ENCODE assay signal across 23 cellular contexts in genomic region chr4:177879851-177880250, GRCh38.
A peak's percentile ranks its signal among the peaks of the same experiment; 100 is the strongest.
DNase-seq lines count a peak whose midpoint lies in the region; ATAC-seq and TF ChIP-seq lines count a peak whose summit lies in the region.
"Had no signal": no experiment of that assay in that cellular context is flagged by ENCODE, and none has a peak within 500 bp of the region (broad histone marks: within the 10 kb centered on the region; RNA-seq: fewer than 3 reads in every experiment).

No MANE protein-coding gene starts in this region.

- no peaks in the 10 kb centered on the region for H3K27me3 Mint-ChIP-seq in activated CD8-positive, alpha-beta T cell treated with anti-CD3 and anti-CD28 coated beads for 36 hours
- H3K27me3 Mint-ChIP-seq in activated CD8-positive, alpha-beta T cell treated with anti-CD3 and anti-CD28 coated beads, Interleukin-2, amount 10 ng/mL, durations not matched to agents 7 days and 5 days (ENCODE audit: low read depth) = no peaks in the 10 kb centered on the region
- H3K27me3 Mint-ChIP-seq: activated CD4-positive, alpha-beta T cell treated with anti-CD3 and anti-CD28 coated beads, Interleukin-2, amount 10 ng/mL, durations not matched to agents 7 days and 5 days; activated T-cell treated with anti-CD3 and anti-CD28 coated beads, Interleukin-2, amount 50 U/mL, for 24 hours; effector memory CD8-positive, alpha-beta T cell; memory B cell had no signal

- 55 to 78% methylated on average over 3 of the region's 3 CpGs for WGBS in sigmoid colon, 2 donors

- no peak for TF ChIP-seq POLR2A in sigmoid colon (IDR thresholded peaks at IDR 0.05)

- H3K27ac Mint-ChIP-seq in activated CD8-positive, alpha-beta T cell treated with anti-CD3 and anti-CD28 coated beads for 36 hours = no peak overlapping the region
- no peak overlapping the region for H3K27ac Mint-ChIP-seq in activated CD8-positive, alpha-beta T cell treated with anti-CD3 and anti-CD28 coated beads, Interleukin-2, amount 10 ng/mL, durations not matched to agents 7 days and 5 days
- H3K27ac Mint-ChIP-seq: activated CD4-positive, alpha-beta T cell treated with anti-CD3 and anti-CD28 coated beads, Interleukin-2, amount 10 ng/mL, durations not matched to agents 7 days and 5 days; activated T-cell treated with anti-CD3 and anti-CD28 coated beads, Interleukin-2, amount 50 U/mL, for 24 hours; effector memory CD8-positive, alpha-beta T cell; memory B cell had no signal

- H3K4me3 ChIP-seq in Loucy (ENCODE audit: low read length, poor library complexity, severe bottlenecking) = no peak overlapping the region
- H3K4me3 ChIP-seq in RWPE2 (ENCODE audit: severe bottlenecking) = no peak overlapping the region
- H3K4me3 ChIP-seq in sigmoid colon = no peak overlapping the region
- H3K4me3 ChIP-seq: cardiac muscle cell, Peyer's patch, right lobe of liver, thoracic aorta had no signal

- no peak overlapping the region for H2AFZ ChIP-seq in Loucy (ENCODE audit: low read length)

- intact Hi-C loops in activated CD8-positive, alpha-beta T cell treated with anti-CD3 and anti-CD28 coated beads for 36 hours (cut with micrococcal nuclease) = no loop called here
- intact Hi-C loops in sigmoid colon (cut with DNase I) = no loop called here

- no peak for TF ChIP-seq EP300 in sigmoid colon (IDR thresholded peaks at IDR 0.05)

- no peak overlapping the region for H3K4me3 Mint-ChIP-seq in activated CD8-positive, alpha-beta T cell treated with anti-CD3 and anti-CD28 coated beads for 36 hours
- H3K4me3 Mint-ChIP-seq in activated CD8-positive, alpha-beta T cell treated with anti-CD3 and anti-CD28 coated beads, Interleukin-2, amount 10 ng/mL, durations not matched to agents 7 days and 5 days = no peak overlapping the region
- H3K4me3 Mint-ChIP-seq: activated CD4-positive, alpha-beta T cell treated with anti-CD3 and anti-CD28 coated beads, Interleukin-2, amount 10 ng/mL, durations not matched to agents 7 days and 5 days; activated T-cell treated with anti-CD3 and anti-CD28 coated beads, Interleukin-2, amount 50 U/mL, for 24 hours; effector memory CD8-positive, alpha-beta T cell; memory B cell had no signal

- no peaks in the 10 kb centered on the region for H3K4me1 ChIP-seq in Loucy (ENCODE audit: insufficient read depth, low read length, poor library complexity, severe bottlenecking)
- no peaks in the 10 kb centered on the region for H3K4me1 ChIP-seq in RWPE2 (ENCODE audit: insufficient read depth, poor library complexity, severe bottlenecking)
- no peaks in the 10 kb centered on the region for H3K4me1 ChIP-seq in sigmoid colon
- H3K4me1 ChIP-seq: Peyer's patch, right lobe of liver had no signal

- H3K36me3 ChIP-seq in Loucy (ENCODE audit: insufficient read depth, low read length) (no peaks in the 10 kb centered on the region), RWPE2 (ENCODE audit: low read depth) (no peaks in the 10 kb centered on the region), sigmoid colon (no peaks in the 10 kb centered on the region)
- H3K36me3 ChIP-seq: cardiac muscle cell, Peyer's patch, right lobe of liver had no signal

- no peak overlapping the region for H3K27ac ChIP-seq in RWPE2 (ENCODE audit: poor library complexity, severe bottlenecking)
- H3K27ac ChIP-seq in sigmoid colon = no peak overlapping the region
- H3K27ac ChIP-seq: cardiac muscle cell, Peyer's patch, right lobe of liver, thoracic aorta had no signal

- no peaks in the 10 kb centered on the region for H3K9me2 ChIP-seq in Loucy (replicated peaks; ENCODE audit: low read depth, low read length)

- no peaks in the 10 kb centered on the region for H3F3A ChIP-seq in Loucy (ENCODE audit: low read depth)

- TF ChIP-seq CTCF in activated CD8-positive, alpha-beta T cell treated with anti-CD3 and anti-CD28 coated beads for 36 hours (IDR thresholded peaks at IDR 0.05) = no peak
- TF ChIP-seq CTCF in Loucy (conservative IDR thresholded peaks at IDR 0.05; ENCODE audit: low read length) = peak; percentile 18; the same call in 1 of the 2 replicates
- TF ChIP-seq CTCF in RWPE2 (IDR thresholded peaks at IDR 0.05; ENCODE audit: poor library complexity, severe bottlenecking) = peak; percentile 10
- TF ChIP-seq CTCF in sigmoid colon (IDR thresholded peaks at IDR 0.05) = no peak

- no peak for ATAC-seq in activated CD8-positive, alpha-beta T cell treated with anti-CD3 and anti-CD28 coated beads for 36 hours
- ATAC-seq in activated CD8-positive, alpha-beta T cell treated with anti-CD3 and anti-CD28 coated beads, Interleukin-2, amount 10 ng/mL, durations not matched to agents 7 days and 5 days = no peak
- ATAC-seq in RWPE2 (ENCODE audit: low read depth) = no peak
- no peak for ATAC-seq in HG02970 (IDR thresholded peaks at IDR 0.05; ENCODE audit: low FRiP score, unreplicated experiment)
- ATAC-seq: effector memory CD8-positive, alpha-beta T cell; right lobe of liver had no signal

- no peak overlapping the region for H3K9ac ChIP-seq in Loucy (ENCODE audit: low read depth, low read length, poor library complexity, severe bottlenecking)

- no peaks in the 10 kb centered on the region for H3K36me3 Mint-ChIP-seq in activated CD8-positive, alpha-beta T cell treated with anti-CD3 and anti-CD28 coated beads for 36 hours (ENCODE audit: low read depth)
- H3K36me3 Mint-ChIP-seq in activated CD8-positive, alpha-beta T cell treated with anti-CD3 and anti-CD28 coated beads, Interleukin-2, amount 10 ng/mL, durations not matched to agents 7 days and 5 days (ENCODE audit: low read depth) = no peaks in the 10 kb centered on the region
- H3K36me3 Mint-ChIP-seq: memory B cell had no signal

- no peaks in the 10 kb centered on the region for H4K20me1 ChIP-seq in Loucy (ENCODE audit: insufficient read depth, low read length, poor library complexity, severe bottlenecking)

- no peaks in the 10 kb centered on the region for H3K79me2 ChIP-seq in Loucy (ENCODE audit: insufficient read depth, low read length)

- no peaks in the 10 kb centered on the region for H3K4me1 Mint-ChIP-seq in activated CD8-positive, alpha-beta T cell treated with anti-CD3 and anti-CD28 coated beads for 36 hours (ENCODE audit: low read depth)
- H3K4me1 Mint-ChIP-seq in activated CD8-positive, alpha-beta T cell treated with anti-CD3 and anti-CD28 coated beads, Interleukin-2, amount 10 ng/mL, durations not matched to agents 7 days and 5 days (ENCODE audit: low read depth) = no peaks in the 10 kb centered on the region
- H3K4me1 Mint-ChIP-seq: activated CD4-positive, alpha-beta T cell treated with anti-CD3 and anti-CD28 coated beads, Interleukin-2, amount 10 ng/mL, durations not matched to agents 7 days and 5 days; memory B cell had no signal

- no peaks in the 10 kb centered on the region for H3K9me3 Mint-ChIP-seq in activated CD8-positive, alpha-beta T cell treated with anti-CD3 and anti-CD28 coated beads for 36 hours
- no peaks in the 10 kb centered on the region for H3K9me3 Mint-ChIP-seq in activated CD8-positive, alpha-beta T cell treated with anti-CD3 and anti-CD28 coated beads, Interleukin-2, amount 10 ng/mL, durations not matched to agents 7 days and 5 days (ENCODE audit: insufficient read depth)
- H3K9me3 Mint-ChIP-seq: activated CD4-positive, alpha-beta T cell treated with anti-CD3 and anti-CD28 coated beads, Interleukin-2, amount 10 ng/mL, durations not matched to agents 7 days and 5 days; activated T-cell treated with anti-CD3 and anti-CD28 coated beads, Interleukin-2, amount 50 U/mL, for 24 hours; memory B cell had no signal

- peak; percentile 3 for DNase-seq in activated CD8-positive, alpha-beta T cell treated with anti-CD3 and anti-CD28 coated beads for 36 hours
- no peak for DNase-seq in activated CD8-positive, alpha-beta T cell treated with anti-CD3 and anti-CD28 coated beads, Interleukin-2, amount 10 ng/mL, durations not matched to agents 7 days and 5 days
- DNase-seq in RWPE2 (ENCODE audit: low spot score) = no peak
- DNase-seq in sigmoid colon = peak; percentile 33
- no peak for DNase-seq in cortex of kidney (lab: John Stamatoyannopoulos, UW)
- DNase-seq in stimulated activated CD4-positive, alpha-beta T cell treated with anti-CD3 and anti-CD28 coated beads, Interleukin-4, amount 100 ng/mL, for 24 hours = no peak
- DNase-seq: activated CD4-positive, alpha-beta T cell treated with anti-CD3 and anti-CD28 coated beads, Interleukin-2, amount 10 ng/mL, durations not matched to agents 7 days and 5 days; activated T-cell treated with anti-CD3 and anti-CD28 coated beads, Interleukin-2, amount 50 U/mL, for 24 hours; COR-L47; effector memory CD8-positive, alpha-beta T cell; foreskin fibroblast; GOT3; KG1; NCI-H187 treated with DMSO at 0.1 percent for 48 hours; NCI-H510A; Peyer's patch; right lobe of liver; stimulated activated CD8-positive, alpha-beta memory T cell treated with anti-CD3 and anti-CD28 coated beads, Interleukin-4, amount 100 ng/mL, for 48 hours had no signal

- H3K9me3 ChIP-seq in Loucy (ENCODE audit: insufficient read depth, low read depth, low read length) (no peaks in the 10 kb centered on the region), RWPE2 (ENCODE audit: severe bottlenecking) (no peaks in the 10 kb centered on the region), sigmoid colon (no peaks in the 10 kb centered on the region)
- H3K9me3 ChIP-seq: Peyer's patch, right lobe of liver, thoracic aorta had no signal

- H3K4me2 ChIP-seq in Loucy (ENCODE audit: low read depth, low read length, poor library complexity, severe bottlenecking) = no peak overlapping the region

- H3K27me3 ChIP-seq in Loucy (ENCODE audit: insufficient read depth, low read length, poor library complexity, severe bottlenecking) (no peaks in the 10 kb centered on the region), RWPE2 (ENCODE audit: insufficient read depth, poor library complexity, severe bottlenecking) (no peaks in the 10 kb centered on the region), sigmoid colon (no peaks in the 10 kb centered on the region)
- H3K27me3 ChIP-seq: cardiac muscle cell, Peyer's patch, right lobe of liver had no signal

- CTCF ChIA-PET in activated CD8-positive, alpha-beta T cell treated with anti-CD3 and anti-CD28 coated beads for 36 hours (lab: Charles Lee) = no interaction called here
- CTCF ChIA-PET in activated CD8-positive, alpha-beta T cell treated with anti-CD3 and anti-CD28 coated beads, Interleukin-2, amount 10 ng/mL, durations not matched to agents 7 days and 5 days (lab: Charles Lee) = no interaction called here

- POLR2A ChIA-PET in activated CD8-positive, alpha-beta T cell treated with anti-CD3 and anti-CD28 coated beads for 36 hours (lab: Charles Lee) = no interaction called here
- POLR2A ChIA-PET in activated CD8-positive, alpha-beta T cell treated with anti-CD3 and anti-CD28 coated beads, Interleukin-2, amount 10 ng/mL, durations not matched to agents 7 days and 5 days (lab: Charles Lee) = no interaction called here

Comparison
In these comparisons a context has a peak if more than half of its experiments do, and no peak if none do; other contexts are left out.
1. DNase-seq: peak in activated CD8-positive, alpha-beta T cell treated with anti-CD3 and anti-CD28 coated beads for 36 hours (single experiment) and sigmoid colon (single experiment); none in activated CD8-positive, alpha-beta T cell treated with anti-CD3 and anti-CD28 coated beads, Interleukin-2, amount 10 ng/mL, durations not matched to agents 7 days and 5 days (single experiment), RWPE2 (single experiment), cortex of kidney (single experiment) and stimulated activated CD4-positive, alpha-beta T cell treated with anti-CD3 and anti-CD28 coated beads, Interleukin-4, amount 100 ng/mL, for 24 hours (single experiment).
2. CTCF ChIP-seq: peak in Loucy (single experiment) and RWPE2 (single experiment); none in activated CD8-positive, alpha-beta T cell treated with anti-CD3 and anti-CD28 coated beads for 36 hours (single experiment) and sigmoid colon (0 of 4).